ENCODE assay signal across 8 cellular contexts in genomic region chrX:23907496-23908218, GRCh38. TPM values are rescaled to one million over a fixed set of nuclear protein-coding genes. Genes with fewer than 3 reads are reported as not detected.
DNase-seq lines count a peak whose midpoint lies in the region; ATAC-seq, FAIRE-seq and TF ChIP-seq lines count a peak whose summit lies in the region.

APOO (minus strand) TSS chrX:23907938; CDS start chrX:23907702, 236 bp downstream.
CXorf58 (plus strand) TSS chrX:23908006; CDS start chrX:23910303, 2,297 bp downstream.

- peak within 1 kb of the TSS; percentile 45; the same call in 1 of the 2 replicates for H3K27ac ChIP-seq in H1 (ENCODE audit: low read depth, low read length)

- no peaks in the 10 kb centered on the region for H3K27me3 Mint-ChIP-seq in activated CD8-positive, alpha-beta memory T cell treated with anti-CD3 and anti-CD28 coated beads, Interleukin-2, amount 10 ng/mL, durations not matched to agents 7 days and 5 days
- H3K27me3 Mint-ChIP-seq in mesothelial cell of epicardium (ENCODE audit: low read depth): no peaks in the 10 kb centered on the region

- H3K18ac ChIP-seq in H1 (ENCODE audit: extremely low read depth, low read length): peak within 1 kb of the TSS; percentile 48; the same call in 1 of the 2 replicates

- peak within 1 kb of the TSS; percentile 44; the same call in 1 of the 2 replicates for H2BK5ac ChIP-seq in H1 (ENCODE audit: low read depth, low read length)

- CTCF ChIA-PET in activated CD8-positive, alpha-beta memory T cell treated with anti-CD3 and anti-CD28 coated beads, Interleukin-2, amount 10 ng/mL, durations not matched to agents 7 days and 5 days (lab: Charles Lee): interaction anchor here (0.6 to 4.0 kb wide), 18 partner anchors 9 to 240 kb away, joined by 3 to 33 read pairs (median 4); partner anchors contain the start of genes ACOT9, EIF2S3, KLHL15 and PRDX4
- CTCF ChIA-PET in H1 (lab: Charles Lee; ENCODE audit: partially characterized antibody): interaction anchor here (0.7 to 2.5 kb wide), 6 partner anchors 14 to 163 kb away, joined by 3 to 19 read pairs (median 3); partner anchors contain the start of gene EIF2S3

- no peak within 1 kb of the TSS for H4K91ac ChIP-seq in H1 (replicated peaks; ENCODE audit: insufficient read length, low read length)

- 3% methylated on average over 21 of the region's 81 CpGs; no CpG with 5 or more reads in 1 of the 2 experiments for WGBS in H1 (ENCODE audit: extremely low coverage in 1 of 2, insufficient coverage in 1 of 2, insufficient read length in 1 of 2, insufficient replicate concordance in 2 of 2, low coverage in 1 of 2, low lambda C conversion rate in 2 of 2, missing lambda C conversion rate in 1 of 2), 2 experiments

- no peak within 1 kb of the TSS for H3K14ac ChIP-seq in H1 (ENCODE audit: insufficient read length)

- H3K36me3 ChIP-seq in H1 (ENCODE audit: control insufficient read depth in 2 of 4, insufficient read depth in 4 of 4, low read length in 3 of 4): no peaks in the 10 kb centered on the region

- TF ChIP-seq POLR2A in H1 (IDR thresholded peaks at IDR 0.05; ENCODE audit: control extremely low read depth in 1 of 2, low read depth in 2 of 2, low read length in 2 of 2): no peak

- TF ChIP-seq CTCF in H1 (IDR thresholded peaks at IDR 0.05; ENCODE audit: control extremely low read depth in 1 of 3, insufficient read depth in 1 of 3, low read depth in 1 of 3, low read length in 3 of 3): peak; percentile 62 to 99 (median 64)
- TF ChIP-seq CTCF in mesothelial cell of epicardium (IDR thresholded peaks at IDR 0.05; ENCODE audit: unreplicated experiment): peak; percentile 65

- TF ChIP-seq EP300 in H1 (IDR thresholded peaks at IDR 0.05; ENCODE audit: borderline replicate concordance in 1 of 2, low read depth in 2 of 2, low read length in 2 of 2): peak in 1 of 2 experiments; percentile 33; a peak in 1 of 3 replicates

- H3K4me3 Mint-ChIP-seq in activated CD8-positive, alpha-beta memory T cell treated with anti-CD3 and anti-CD28 coated beads, Interleukin-2, amount 10 ng/mL, durations not matched to agents 7 days and 5 days: peak within 1 kb of the TSS; percentile 75
- peak within 1 kb of the TSS; percentile 85 for H3K4me3 Mint-ChIP-seq in mesothelial cell of epicardium

- no peak within 1 kb of the TSS for H2BK120ac ChIP-seq in H1 (replicated peaks; ENCODE audit: low read depth, low read length)

- no peaks in the 10 kb centered on the region for H3K36me3 Mint-ChIP-seq in activated CD8-positive, alpha-beta memory T cell treated with anti-CD3 and anti-CD28 coated beads, Interleukin-2, amount 10 ng/mL, durations not matched to agents 7 days and 5 days
- peaks cover 2% of the 10 kb centered on the region for H3K36me3 Mint-ChIP-seq in mesothelial cell of epicardium

- peaks cover 26% of the 10 kb centered on the region for H3K4me1 Mint-ChIP-seq in activated CD8-positive, alpha-beta memory T cell treated with anti-CD3 and anti-CD28 coated beads, Interleukin-2, amount 10 ng/mL, durations not matched to agents 7 days and 5 days
- H3K4me1 Mint-ChIP-seq in mesothelial cell of epicardium: peaks cover 16% of the 10 kb centered on the region

- FAIRE-seq in HTR-8/SVneo (lab: Jason Lieb, UNC): peak; percentile 99
- FAIRE-seq in H1 (lab: Jason Lieb, UNC): no peak

- H3K23me2 ChIP-seq in H1 (ENCODE audit: low read depth, low read length): no peaks in the 10 kb centered on the region

- H2BK20ac ChIP-seq in H1 (ENCODE audit: low read length): no peak within 1 kb of the TSS

- H2BK12ac ChIP-seq in H1 (ENCODE audit: low read depth, low read length): no peak within 1 kb of the TSS

- no peak within 1 kb of the TSS for H2BK15ac ChIP-seq in H1 (ENCODE audit: low read length)

- peak; percentile 95 for DNase-seq in Caki2 (ENCODE audit: low read depth)
- DNase-seq in HTR-8/SVneo (ENCODE audit: insufficient read length, low spot score): peak; percentile 81
- peak; percentile 85 to 92 for DNase-seq in NOMO-1 (lab: John Stamatoyannopoulos, UW; ENCODE audit: unreplicated experiment in 2 of 2)
- DNase-seq in activated CD8-positive, alpha-beta memory T cell treated with anti-CD3 and anti-CD28 coated beads, Interleukin-2, amount 10 ng/mL, durations not matched to agents 7 days and 5 days: peak; percentile 94
- DNase-seq in H1 (ENCODE audit: low read depth in 1 of 2, low spot score in 2 of 2): peak; percentile 84 to 87
- DNase-seq in mesothelial cell of epicardium (ENCODE audit: low spot score in 2 of 2, unreplicated experiment in 2 of 2): peak; percentile 92 to 97
- peak; percentile 75 to 81 for DNase-seq in stimulated activated CD8-positive, alpha-beta memory T cell treated with anti-CD3 and anti-CD28 coated beads, Interleukin-2, amount 100 ng/mL, for 1 hour (ENCODE audit: low read depth in 2 of 2)

- peaks cover 0 to 14% of the 10 kb centered on the region in 2 experiments; a peak in 2 of 4 replicates for H3K79me2 ChIP-seq in H1 (ENCODE audit: control insufficient read depth in 1 of 2, insufficient read depth in 2 of 2, low read length in 2 of 2)

- H3K4me1 ChIP-seq in H1 (replicated peaks in 1 of 4; ENCODE audit: control insufficient read depth in 3 of 4, insufficient read depth in 4 of 4, low read length in 3 of 4): peaks cover 0 to 4% (median 0%) of the 10 kb centered on the region in 4 experiments; a peak in 1 of 7 replicates

- H3K9ac ChIP-seq in H1 (replicated peaks in 1 of 4; ENCODE audit: extremely low read depth in 1 of 4, low read depth in 3 of 4, low read length in 3 of 4): peak within 1 kb of the TSS; percentile 15 to 71 (median 50); a peak in 6 of 7 replicates

- peak within 1 kb of the TSS; percentile 58 to 90 (median 64) for H3K4me3 ChIP-seq in H1 (ENCODE audit: extremely low read depth in 1 of 4, insufficient read depth in 2 of 4, low read depth in 3 of 4, low read length in 4 of 4)

- peak within 1 kb of the TSS; percentile 87 for H3K27ac Mint-ChIP-seq in activated CD8-positive, alpha-beta memory T cell treated with anti-CD3 and anti-CD28 coated beads, Interleukin-2, amount 10 ng/mL, durations not matched to agents 7 days and 5 days
- peak within 1 kb of the TSS; percentile 73 for H3K27ac Mint-ChIP-seq in mesothelial cell of epicardium

- peak within 1 kb of the TSS; percentile 68; the same call in 1 of the 2 replicates for H4K8ac ChIP-seq in H1 (ENCODE audit: extremely low read depth, insufficient read depth, low read length)

- H3K79me1 ChIP-seq in H1 (ENCODE audit: low read depth, low read length): no peaks in the 10 kb centered on the region

- H3K9me3 ChIP-seq in H1 (ENCODE audit: insufficient read depth in 2 of 2, low read depth in 1 of 2, low read length in 1 of 2): no peaks in the 10 kb centered on the region

- no peaks in the 10 kb centered on the region for H3K9me3 Mint-ChIP-seq in activated CD8-positive, alpha-beta memory T cell treated with anti-CD3 and anti-CD28 coated beads, Interleukin-2, amount 10 ng/mL, durations not matched to agents 7 days and 5 days (ENCODE audit: low read depth)
- no peaks in the 10 kb centered on the region for H3K9me3 Mint-ChIP-seq in mesothelial cell of epicardium

- in situ Hi-C loops in Caki2 (cut with HindIII; ENCODE audit: low pct_unique_long_range_greater_than_20kb, low sequenced_read_pairs): no loop called here

- H4K5ac ChIP-seq in H1 (ENCODE audit: insufficient read length, low read depth, low read length): peak within 1 kb of the TSS; percentile 91

- no peak within 1 kb of the TSS for H3K23ac ChIP-seq in H1 (ENCODE audit: insufficient read length)

- peak within 1 kb of the TSS; percentile 89; the same call in 1 of the 2 replicates for H2AFZ ChIP-seq in H1 (ENCODE audit: low read length)

- peak; percentile 91 for ATAC-seq in GM21367 (IDR thresholded peaks at IDR 0.05; ENCODE audit: unreplicated experiment)
- peak; percentile 96 for ATAC-seq in activated CD8-positive, alpha-beta memory T cell treated with anti-CD3 and anti-CD28 coated beads, Interleukin-2, amount 10 ng/mL, durations not matched to agents 7 days and 5 days

- no peak within 1 kb of the TSS for H2AK5ac ChIP-seq in H1 (ENCODE audit: low read depth, low read length)

- peak within 1 kb of the TSS; percentile 30 for H3K56ac ChIP-seq in H1 (replicated peaks; ENCODE audit: insufficient read length, low read depth, low read length)

- no peaks in the 10 kb centered on the region for H3K27me3 ChIP-seq in H1 (replicated peaks in 1 of 4; ENCODE audit: control insufficient read depth in 3 of 4, extremely low read depth in 1 of 4, insufficient read depth in 3 of 4, low read length in 3 of 4)

- H3K4me2 ChIP-seq in H1 (ENCODE audit: insufficient read depth in 1 of 2, low read depth in 2 of 2, low read length in 2 of 2): peak within 1 kb of the TSS; percentile 48 to 57

- no peak within 1 kb of the TSS for H3K4ac ChIP-seq in H1 (replicated peaks; ENCODE audit: insufficient read length, low read depth, low read length)

- TF ChIP-seq RAD21 in H1 (IDR thresholded peaks at IDR 0.05 in 1 of 2, conservative IDR thresholded peaks at IDR 0.05 in 1 of 2; ENCODE audit: low read depth in 2 of 2, low read length in 2 of 2): peak; percentile 35 to 57; a peak in 3 of 4 replicates

- POLR2A ChIA-PET in H1 (lab: Charles Lee; ENCODE audit: partially characterized antibody): interaction anchor here (1.1 to 3.3 kb wide), 5 partner anchors 118 to 164 kb away, joined by 4 to 16 read pairs (median 11); partner anchors contain the start of genes ACOT9, EIF2S3 and SAT1

- no peaks in the 10 kb centered on the region for H4K20me1 ChIP-seq in H1 (replicated peaks in 1 of 2; ENCODE audit: control insufficient read depth in 1 of 2, insufficient read depth in 2 of 2, low read length in 2 of 2)

RNA-seq across cellular contexts. Expression of gene APOO, which starts in this region (rescaled TPM):
- total RNA-seq in Caki2 (2014; rRNA removed; shearing (Covaris generic); ENCODE audit: low replicate concordance): 21.3 and 24.8 TPM in 2 replicates
- total RNA-seq in activated CD8-positive, alpha-beta memory T cell treated with anti-CD3 and anti-CD28 coated beads, Interleukin-2, amount 10 ng/mL, durations not matched to agents 7 days and 5 days: 10 to 100 TPM; 27.1 to 27.5 TPM
- total RNA-seq in H1 (2021; fragmentation: NEBNext Ultra II Directional; extraction: Animal tissue kit (Norgen Biotek cat#: 25700)): 45.0 and 48.9 TPM in 2 replicates
- polyA plus RNA-seq in H1 (2011; rRNA removed): 25.7 and 39.7 TPM in 2 replicates
- 24.3 TPM for polyA plus RNA-seq in H1 (2011; cell fraction: cytosol; rRNA removed)
- polyA plus RNA-seq in H1 (2011; cell fraction: nucleus; rRNA removed): 13.0 TPM
- 30.6 to 42.6 TPM (median 35.0 TPM) in 4 replicates for polyA plus RNA-seq in H1 (2012, experiment 1 of 2)
- polyA plus RNA-seq in H1 (2012, experiment 2 of 2): 43.5 TPM
- polyA plus RNA-seq in H1 (2013, experiment 1 of 2): 103 TPM
- polyA plus RNA-seq in H1 (2013, experiment 2 of 2): 102 TPM
- 12.6 and 17.6 TPM in 2 replicates for polyA minus RNA-seq in H1 (2011; rRNA and poly(A)+ RNA removed)
- 7.3 TPM for polyA minus RNA-seq in H1 (2011; cell fraction: cytosol; rRNA and poly(A)+ RNA removed)
- polyA minus RNA-seq in H1 (2011; cell fraction: nucleus; rRNA and poly(A)+ RNA removed): 8.9 TPM
- 45.2 to 55.7 TPM (median 50.5 TPM) in 3 replicates for total RNA-seq in mesothelial cell of epicardium

RNA-seq across cellular contexts. Expression of gene CXorf58, which starts in this region (rescaled TPM):
- total RNA-seq in Caki2 (2014; rRNA removed; shearing (Covaris generic); ENCODE audit: low replicate concordance): not detected in 2 replicates
- under 1 TPM in 1 of 2 experiments, not detected in 1; 0.20 TPM for total RNA-seq in activated CD8-positive, alpha-beta memory T cell treated with anti-CD3 and anti-CD28 coated beads, Interleukin-2, amount 10 ng/mL, durations not matched to agents 7 days and 5 days
- total RNA-seq in H1 (2021; fragmentation: NEBNext Ultra II Directional; extraction: Animal tissue kit (Norgen Biotek cat#: 25700)): not detected in 2 replicates
- polyA plus RNA-seq in H1 (2011; rRNA removed): 0.05 TPM in 1 of 2 replicates, not detected in the other
- not detected for polyA plus RNA-seq in H1 (2011; cell fraction: cytosol; rRNA removed)
- not detected for polyA plus RNA-seq in H1 (2011; cell fraction: nucleus; rRNA removed)
- not detected in 4 replicates for polyA plus RNA-seq in H1 (2012, experiment 1 of 2)
- polyA plus RNA-seq in H1 (2012, experiment 2 of 2): not detected
- 0.02 TPM for polyA plus RNA-seq in H1 (2013, experiment 1 of 2)
- not detected for polyA plus RNA-seq in H1 (2013, experiment 2 of 2)
- polyA minus RNA-seq in H1 (2011; rRNA and poly(A)+ RNA removed): not detected in 2 replicates
- not detected for polyA minus RNA-seq in H1 (2011; cell fraction: cytosol; rRNA and poly(A)+ RNA removed)
- polyA minus RNA-seq in H1 (2011; cell fraction: nucleus; rRNA and poly(A)+ RNA removed): not detected
- total RNA-seq in mesothelial cell of epicardium: 0.13 TPM in 1 of 3 replicates, not detected in the others

Comparison
In these comparisons a context has a peak if more than half of its experiments do, and no peak if none do; other contexts are left out.
1. Peak in every context shown above with its lines: DNase-seq, ATAC-seq, H3K4me3 ChIP-seq and H3K27ac ChIP-seq.